17 cellular contexts compared by ENCODE assay signal in the genomic region with DNA sequence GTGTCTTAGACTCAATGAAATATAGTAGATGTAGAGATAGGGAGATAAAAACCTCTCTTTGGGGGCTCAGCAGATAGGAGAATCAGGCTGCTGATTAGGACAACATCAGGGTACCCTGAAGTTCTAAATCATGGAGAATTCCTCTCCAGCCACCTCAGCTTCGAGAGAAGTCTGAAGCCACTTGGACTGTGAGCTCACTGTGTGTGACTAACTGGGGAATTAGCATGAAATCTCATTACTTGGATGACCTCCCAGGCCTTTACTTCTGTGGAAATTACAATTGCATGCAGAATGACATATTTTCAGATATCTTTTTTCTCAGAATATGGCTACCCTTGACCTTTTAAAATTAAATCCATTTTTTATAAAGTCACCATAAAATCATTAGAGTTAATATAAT.
DNase-seq lines count a peak whose midpoint lies in the region; ATAC-seq and TF ChIP-seq lines count a peak whose summit lies in the region.
"Had no signal": no experiment of that assay in that cellular context is flagged by ENCODE, and none has a peak within 500 bp of the region (broad histone marks: within the 10 kb centered on the region; RNA-seq: fewer than 3 reads in every experiment).

No MANE protein-coding gene starts in this region.

- ATAC-seq in GM19395 (IDR thresholded peaks at IDR 0.05; ENCODE audit: unreplicated experiment) (no peak), HG02759 (IDR thresholded peaks at IDR 0.05; ENCODE audit: unreplicated experiment) (no peak)

- no peaks in the 10 kb centered on the region for H3K27me3 ChIP-seq in left ventricle myocardium inferior (ENCODE audit: low read depth)

- no peaks in the 10 kb centered on the region for H3K9me3 ChIP-seq in left ventricle myocardium inferior (replicated peaks)
- H3K9me3 ChIP-seq: HAP-1 had no signal

- no peak overlapping the region for H3K27ac ChIP-seq in left ventricle myocardium inferior (replicated peaks)
- H3K27ac ChIP-seq: SK-N-MC had no signal

- DNase-seq in GM03348 (ENCODE audit: low spot score) (peak; percentile 60), LHCN-M2 (ENCODE audit: low read depth) (peak; percentile 6), astrocyte of the hippocampus (ENCODE audit: low read depth, low spot score) (peak; percentile 60), myocyte (ENCODE audit: low read depth) (peak; percentile 10), left ventricle myocardium inferior (no peak), NCI-H748 treated with DMSO at 0.1 percent for 48 hours (lab: John Stamatoyannopoulos, UW) (no peak)
- DNase-seq: CD4-positive, alpha-beta memory T cell; DMS79 treated with DMSO at 0.1 percent for 48 hours; GDM1; NCI-H1048; NCI-H146; NCI-H2081 treated with DMSO at 0.1 percent for 48 hours; NCI-H526 had no signal

- no peak for TF ChIP-seq CTCF in left ventricle myocardium inferior (IDR thresholded peaks at IDR 0.05; ENCODE audit: borderline replicate concordance)

- no peaks in the 10 kb centered on the region for H3K36me3 ChIP-seq in left ventricle myocardium inferior
- H3K36me3 ChIP-seq: HAP-1 had no signal

- no peaks in the 10 kb centered on the region for H3K4me1 ChIP-seq in left ventricle myocardium inferior
- H3K4me1 ChIP-seq: HAP-1 had no signal

- intact Hi-C loops in left ventricle myocardium inferior (cut with micrococcal nuclease), result no loop called here

- H3K4me3 ChIP-seq in left ventricle myocardium inferior, result no peak overlapping the region
- H3K4me3 ChIP-seq: HAP-1, SK-N-MC had no signal

Comparison
In these comparisons a context has a peak if more than half of its experiments do, and no peak if none do; other contexts are left out.
1. DNase-seq: peak in GM03348 (single experiment), LHCN-M2 (single experiment), astrocyte of the hippocampus (single experiment) and myocyte (single experiment); none in left ventricle myocardium inferior (single experiment) and NCI-H748 treated with DMSO at 0.1 percent for 48 hours (single experiment).